ENCODE assay signal across 9 cellular contexts in the genomic region with DNA sequence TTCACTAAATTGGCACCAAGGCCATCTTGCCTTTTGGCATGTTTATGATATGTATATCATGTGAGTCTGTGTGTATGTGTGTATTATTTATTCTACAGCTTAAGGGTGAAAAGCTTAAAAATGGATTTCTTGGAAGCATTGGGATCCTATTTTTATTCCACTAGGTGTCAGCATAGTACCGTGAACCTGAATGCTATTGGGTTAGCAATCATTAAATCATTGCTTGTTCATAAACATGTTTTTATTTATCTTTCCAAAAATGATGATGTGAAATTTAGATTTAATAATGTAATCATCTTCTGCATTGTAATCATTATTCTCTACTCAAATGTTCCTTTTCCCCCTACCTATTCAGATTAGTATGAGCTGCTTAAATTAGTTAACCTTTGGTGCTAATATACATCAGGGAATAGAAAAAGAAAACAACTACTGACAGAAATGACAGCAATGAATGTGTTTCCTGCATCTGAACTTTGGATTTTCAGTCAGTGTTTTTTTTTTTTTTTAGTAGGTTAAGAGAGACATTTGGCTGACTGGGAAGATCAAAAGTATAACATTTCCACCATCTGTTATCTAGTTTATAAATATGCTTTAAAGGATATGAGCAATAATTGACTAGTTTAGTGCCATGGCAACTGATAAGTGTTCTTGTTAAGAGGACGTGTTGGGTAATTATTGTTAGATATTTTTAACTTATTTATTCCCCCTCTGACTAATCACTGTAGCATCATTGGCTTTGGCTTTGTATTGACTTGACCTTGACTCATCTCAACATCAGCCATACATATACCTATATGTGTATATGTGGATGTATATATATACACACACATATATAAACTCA. TPM values are rescaled to one million over a fixed set of nuclear protein-coding genes. Genes with fewer than 3 reads are reported as not detected.
DNase-seq lines count a peak whose midpoint lies in the region; ATAC-seq, FAIRE-seq and TF ChIP-seq lines count a peak whose summit lies in the region.
"Had no signal": no experiment of that assay in that cellular context is flagged by ENCODE, and none has a peak within 500 bp of the region (broad histone marks: within the 10 kb centered on the region; RNA-seq: fewer than 3 reads in every experiment).

No MANE protein-coding gene starts in this region.

- peak overlapping the region; percentile 32 for H3K27ac ChIP-seq in keratinocyte (ENCODE audit: control insufficient read depth, insufficient read depth, low read length)
- H3K27ac ChIP-seq: neutrophil had no signal

- FAIRE-seq in keratinocyte (lab: Jason Lieb, UNC): no peak

- H3K27me3 ChIP-seq in keratinocyte (ENCODE audit: control insufficient read depth, extremely low read depth, insufficient read depth, low read length): no peaks in the 10 kb centered on the region
- H3K27me3 ChIP-seq: neutrophil had no signal

- peaks cover 3% of the 10 kb centered on the region for H3K4me1 ChIP-seq in keratinocyte (ENCODE audit: control insufficient read depth, extremely low read depth, insufficient read depth, low read length)

- H3K4me3 ChIP-seq in keratinocyte (ENCODE audit: control insufficient read depth in 2 of 3, extremely low read depth in 1 of 3, insufficient read depth in 2 of 3, low read depth in 1 of 3, low read length in 3 of 3): no peak overlapping the region

- DNase-seq in EH (ENCODE audit: low read depth): peak; percentile 42
- DNase-seq in NAMALWA (ENCODE audit: low spot score): peak; percentile 60
- DNase-seq in astrocyte of the hippocampus (ENCODE audit: low read depth, low spot score): peak; percentile 50
- DNase-seq in keratinocyte (ENCODE audit: low read depth, low spot score): peak; percentile 7
- DNase-seq in GDM1 (lab: John Stamatoyannopoulos, UW): no peak
- no peak for DNase-seq in NK-92 (lab: John Stamatoyannopoulos, UW; ENCODE audit: unreplicated experiment)
- no peak for DNase-seq in stimulated activated naive CD4-positive, alpha-beta T cell treated with Interleukin-2 at 50 U/mL for 16 hours (lab: John Stamatoyannopoulos, UW)

- dilution Hi-C loops in keratinocyte (cut with MboI; ENCODE audit: extremely low pct_ligation_motif_present, low sequenced_read_pairs): loop anchor here (25.0 kb wide), 1 partner anchor 599 kb away; no protein-coding TSS in a partner anchor

- H3K36me3 ChIP-seq in keratinocyte (ENCODE audit: control insufficient read depth in 2 of 2, extremely low read depth in 1 of 2, insufficient read depth in 2 of 2, low read length in 2 of 2): no peaks in the 10 kb centered on the region
- H3K36me3 ChIP-seq: neutrophil had no signal

- H3K9ac ChIP-seq in keratinocyte (ENCODE audit: control insufficient read depth, extremely low read depth, insufficient read depth, low read length): no peak overlapping the region

- H3K79me2 ChIP-seq in keratinocyte (ENCODE audit: control insufficient read depth, insufficient read depth, low read length): no peaks in the 10 kb centered on the region

- ATAC-seq in GM21825 (IDR thresholded peaks at IDR 0.05; ENCODE audit: unreplicated experiment): peak; percentile 60

- no peaks in the 10 kb centered on the region for H3K9me3 ChIP-seq in keratinocyte (ENCODE audit: control insufficient read depth, low read depth, low read length)
- H3K9me3 ChIP-seq: neutrophil had no signal

- TF ChIP-seq CTCF in keratinocyte (optimal IDR thresholded peaks at IDR 0.05 in 1 of 3, IDR thresholded peaks at IDR 0.05 in 1 of 3, conservative IDR thresholded peaks at IDR 0.05 in 1 of 3; ENCODE audit: extremely low read depth in 1 of 3, insufficient read depth in 2 of 3, low read length in 3 of 3): peak in 2 of 3 experiments; percentile 48 to 51

- no peak overlapping the region for H2AFZ ChIP-seq in keratinocyte (ENCODE audit: control insufficient read depth, low read length)

- no peaks in the 10 kb centered on the region for H4K20me1 ChIP-seq in keratinocyte (ENCODE audit: control insufficient read depth, extremely low read depth, insufficient read depth, low read length)

- no peaks in the 10 kb centered on the region for H3K9me1 ChIP-seq in keratinocyte (ENCODE audit: control insufficient read depth, extremely low read depth, insufficient read depth, low read length)

- no peak overlapping the region for H3K4me2 ChIP-seq in keratinocyte (ENCODE audit: control insufficient read depth, extremely low read depth, insufficient read depth, low read depth, low read length)

RNA-seq across cellular contexts. Expression of gene ZSWIM2, which starts 14.1 kb away (rescaled TPM):
- polyA plus RNA-seq in keratinocyte: not detected in 3 replicates
- polyA plus RNA-seq in keratinocyte (2011; ENCODE audit: low read depth): not detected
- polyA plus RNA-seq in keratinocyte (2011; cell fraction: cytosol; rRNA removed): not detected in 2 replicates
- not detected in 2 replicates for polyA plus RNA-seq in keratinocyte (2011; cell fraction: nucleus; rRNA removed)
- not detected in 2 replicates for polyA plus RNA-seq in keratinocyte (2012; ENCODE audit: low replicate concordance)
- polyA minus RNA-seq in keratinocyte: not detected in 3 replicates
- not detected for polyA minus RNA-seq in keratinocyte (2011; cell fraction: cytosol; rRNA and poly(A)+ RNA removed)
- polyA minus RNA-seq in keratinocyte (2011; cell fraction: nucleus; rRNA and poly(A)+ RNA removed): not detected in 2 replicates

Comparison
In these comparisons a context has a peak if more than half of its experiments do, and no peak if none do; other contexts are left out.
1. DNase-seq: peak in EH (single experiment), NAMALWA (single experiment), astrocyte of the hippocampus (single experiment) and keratinocyte (single experiment); none in GDM1 (single experiment), NK-92 (single experiment) and stimulated activated naive CD4-positive, alpha-beta T cell treated with Interleukin-2 at 50 U/mL for 16 hours (single experiment).